ENCODE assay signal across 19 cellular contexts in genomic region chr6:144298167-144298671, GRCh38. TPM values are rescaled to one million over a fixed set of nuclear protein-coding genes. Genes with fewer than 3 reads are reported as not detected.
A peak's percentile ranks its signal among the peaks of the same experiment; 100 is the strongest.
DNase-seq lines count a peak whose midpoint lies in the region; ATAC-seq and TF ChIP-seq lines count a peak whose summit lies in the region.
"Had no signal": no experiment of that assay in that cellular context is flagged by ENCODE, and none has a peak within 500 bp of the region (broad histone marks: within the 10 kb centered on the region; RNA-seq: fewer than 3 reads in every experiment).

No MANE protein-coding gene starts in this region.

- H3K4me3 ChIP-seq in heart left ventricle (peak overlapping the region in 1 of 12 donors; percentile 8), right cardiac atrium (ENCODE audit: low read length) (no peak overlapping the region), neutrophil (ENCODE audit: low read depth in 1 of 2, low read length in 1 of 2) (no peak overlapping the region), upper lobe of right lung (no peak overlapping the region)
- H3K4me3 ChIP-seq: A549 had no signal

- peaks cover 4 to 64% (median 34%) of the 10 kb centered on the region in 12 donors for H3K4me1 ChIP-seq in heart left ventricle
- H3K4me1 ChIP-seq in right cardiac atrium (ENCODE audit: control insufficient read depth, insufficient read depth, low read length) = peaks cover 6% of the 10 kb centered on the region
- H3K4me1 ChIP-seq in neutrophil (ENCODE audit: control insufficient read depth in 1 of 2, insufficient read depth in 1 of 2, low read depth in 1 of 2, low read length in 1 of 2) = peaks cover 0 to 15% of the 10 kb centered on the region in 2 experiments
- peaks cover 28% of the 10 kb centered on the region for H3K4me1 ChIP-seq in upper lobe of right lung

- H3K27me3 ChIP-seq in heart left ventricle (no peaks in the 10 kb centered on the region), right cardiac atrium (ENCODE audit: control insufficient read depth, insufficient read depth) (no peaks in the 10 kb centered on the region), neutrophil (no peaks in the 10 kb centered on the region), upper lobe of right lung (no peaks in the 10 kb centered on the region)

- H3K9me3 ChIP-seq in heart left ventricle (no peaks in the 10 kb centered on the region), right cardiac atrium (ENCODE audit: control insufficient read depth, low read length) (no peaks in the 10 kb centered on the region), neutrophil (no peaks in the 10 kb centered on the region), upper lobe of right lung (no peaks in the 10 kb centered on the region)

- ATAC-seq in heart left ventricle (peak in 1 of 4 donors; percentile 79), Right ventricle myocardium inferior (no peak), right cardiac atrium (no peak), upper lobe of right lung (peak; percentile 28), HG03025 (IDR thresholded peaks at IDR 0.05; ENCODE audit: low FRiP score, unreplicated experiment) (no peak), GM19397 (IDR thresholded peaks at IDR 0.05; ENCODE audit: unreplicated experiment) (no peak)
- ATAC-seq: A549; activated CD8-positive, alpha-beta T cell treated with anti-CD3 and anti-CD28 coated beads, Interleukin-2, amount 10 ng/mL, durations not matched to agents 7 days and 5 days; stimulated activated memory B cell treated with anti-CD40 and anti-IgM and Interleukin-4, amounts not matched to agents 10 μg/mL and 1 μg/mL and 100 μg/mL, for 72 hours; T-helper 17 cell; WTC11 had no signal

- no peak for TF ChIP-seq POLR2A in heart left ventricle (IDR thresholded peaks at IDR 0.05)

- TF ChIP-seq CTCF in heart left ventricle (IDR thresholded peaks at IDR 0.05) (no peak), neutrophil (IDR thresholded peaks at IDR 0.05) (no peak), upper lobe of right lung (IDR thresholded peaks at IDR 0.05) (no peak)

- DNase-seq in heart left ventricle (no peak), Right ventricle myocardium inferior (ENCODE audit: missing footprints) (no peak), right cardiac atrium (no peak), upper lobe of right lung (no peak), GOT3 (lab: John Stamatoyannopoulos, UW) (no peak)
- DNase-seq: activated CD8-positive, alpha-beta T cell treated with anti-CD3 and anti-CD28 coated beads, Interleukin-2, amount 10 ng/mL, durations not matched to agents 7 days and 5 days; activated naive CD8-positive, alpha-beta T cell treated with anti-CD3 and anti-CD28 coated beads, Interleukin-2, amount 10 ng/mL, durations not matched to agents 7 days and 5 days; CD4-positive, CD25-positive, alpha-beta regulatory T cell; effector CD8-positive, alpha-beta T cell; kidney glomerular epithelial cell; NCI-H146; posterior cingulate gyrus; T-helper 17 cell had no signal

- H3K27ac ChIP-seq in heart left ventricle (peak overlapping the region in 11 of 12 donors; percentile 23 to 87 (median 58)), right cardiac atrium (ENCODE audit: low read length) (peak overlapping the region; percentile 27), neutrophil (peak overlapping the region; percentile 50), upper lobe of right lung (peak overlapping the region; percentile 20)
- H3K27ac ChIP-seq: A549 had no signal

- H3K36me3 ChIP-seq in heart left ventricle (peaks cover 0 to 36% (median 14%) of the 10 kb centered on the region in 9 donors), neutrophil (peaks cover 17% of the 10 kb centered on the region), upper lobe of right lung (peaks cover 19% of the 10 kb centered on the region)

- intact Hi-C loops in heart left ventricle (cut with DNase I) (loop anchor here in 3 of 10 donors (10.0 kb wide), 2 partner anchors 47 to 117 kb away; no protein-coding TSS in a partner anchor), Right ventricle myocardium inferior (cut with DNase I) (no loop called here), right cardiac atrium (cut with DNase I) (no loop called here), upper lobe of right lung (cut with DNase I) (no loop called here)

- WGBS in heart left ventricle, 4 donors = 44 to 52% (median 48%) methylated on average over 6 of the region's 6 CpGs
- 61% methylated on average over 6 of the region's 6 CpGs for WGBS in right cardiac atrium

RNA-seq across cellular contexts. Expression of gene UTRN, which starts 13.1 kb away (rescaled TPM):
- total RNA-seq in heart left ventricle = 100 to 1,000 TPM in 3 of 9 donors, 10 to 100 TPM in 6; 69.3 to 129 (median 86.0) TPM
- polyA plus RNA-seq in heart left ventricle = 10 to 100 TPM; 13.9 to 28.8 TPM
- 69.2 TPM for total RNA-seq in Right ventricle myocardium inferior
- total RNA-seq in right cardiac atrium = 10 to 100 TPM; 55.5 to 70.5 (median 68.5) TPM
- 11.5 TPM for polyA plus RNA-seq in right cardiac atrium
- 316 TPM for total RNA-seq in upper lobe of right lung
